9 cellular contexts compared by ENCODE assay signal in the genomic region with DNA sequence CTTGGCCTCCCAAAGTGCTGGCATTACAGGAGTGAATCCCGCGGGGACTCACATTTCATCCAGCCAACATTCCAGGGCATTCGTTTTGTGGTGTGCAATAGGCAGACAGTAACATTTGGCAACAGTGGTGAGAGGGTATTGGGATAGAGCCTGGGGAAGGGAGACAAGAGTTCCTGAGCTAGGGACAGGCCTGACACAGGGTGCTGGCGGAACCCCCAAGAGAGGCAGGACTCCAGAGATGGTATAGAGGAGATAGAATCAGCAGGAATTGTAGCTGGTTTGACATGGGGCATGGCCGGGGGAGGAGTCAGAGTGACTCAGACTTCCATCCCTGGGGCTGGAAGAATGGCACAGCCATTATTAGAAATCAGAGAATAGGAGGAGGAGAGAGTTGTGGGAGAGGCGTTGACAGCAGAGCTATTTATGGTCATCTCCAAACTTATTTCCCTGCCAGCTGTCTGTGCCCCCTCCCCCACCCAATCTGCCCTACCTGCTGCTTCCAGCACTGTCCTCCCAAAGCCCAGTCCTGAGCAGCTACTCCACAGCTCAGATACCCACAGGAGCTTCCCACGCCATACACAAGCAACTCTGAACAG. TPM values are rescaled to one million over a fixed set of nuclear protein-coding genes. Genes with fewer than 3 reads are reported as not detected.
DNase-seq lines count a peak whose midpoint lies in the region; ATAC-seq and TF ChIP-seq lines count a peak whose summit lies in the region.
"Had no signal": no experiment of that assay in that cellular context is flagged by ENCODE, and none has a peak within 500 bp of the region (broad histone marks: within the 10 kb centered on the region; RNA-seq: fewer than 3 reads in every experiment).

No MANE protein-coding gene starts in this region.

- DNase-seq in DMS 273 treated with DMSO at 0.1 percent for 48 hours (lab: John Stamatoyannopoulos, UW) (peak; percentile 51), NCI-H526 (lab: John Stamatoyannopoulos, UW) (peak; percentile 56 to 73), epithelial cell of esophagus (ENCODE audit: low read depth) (peak; percentile 80), neural crest cell (ENCODE audit: low read depth, low spot score) (no peak), natural killer cell (no peak), progenitor cell of endocrine pancreas (ENCODE audit: low spot score, unreplicated experiment) (no peak), T-helper 9 cell (no peak)
- DNase-seq in stimulated activated CD4-positive, alpha-beta T cell treated with anti-CD3 and anti-CD28 coated beads, Interleukin-12 subunit alpha, Interleukin-12 subunit beta, amount 100 ng/mL, for 4 hours = no peak

- H3K27me3 Mint-ChIP-seq in neural crest cell (ENCODE audit: low read depth) (peaks cover 4% of the 10 kb centered on the region), natural killer cell (ENCODE audit: low read depth in 2 of 2) (peaks cover 0 to 3% of the 10 kb centered on the region in 2 donors), progenitor cell of endocrine pancreas (peaks cover 10% of the 10 kb centered on the region)

- no peak overlapping the region for H3K4me3 ChIP-seq in epithelial cell of esophagus (ENCODE audit: low read length)
- H3K4me3 ChIP-seq: dorsolateral prefrontal cortex had no signal

- H3K9me3 Mint-ChIP-seq in neural crest cell = no peaks in the 10 kb centered on the region
- no peaks in the 10 kb centered on the region for H3K9me3 Mint-ChIP-seq in natural killer cell
- no peaks in the 10 kb centered on the region for H3K9me3 Mint-ChIP-seq in progenitor cell of endocrine pancreas (ENCODE audit: low read depth)

- H3K4me3 Mint-ChIP-seq in neural crest cell (peak overlapping the region; percentile 32), natural killer cell (no peak overlapping the region), progenitor cell of endocrine pancreas (ENCODE audit: low read depth) (no peak overlapping the region)

- no peaks in the 10 kb centered on the region for H3K36me3 Mint-ChIP-seq in neural crest cell (ENCODE audit: low read depth)
- H3K36me3 Mint-ChIP-seq in natural killer cell = no peaks in the 10 kb centered on the region
- no peaks in the 10 kb centered on the region for H3K36me3 Mint-ChIP-seq in progenitor cell of endocrine pancreas (ENCODE audit: insufficient read depth)

- H3K27ac Mint-ChIP-seq in neural crest cell (ENCODE audit: unreplicated experiment) (no peak overlapping the region), natural killer cell (no peak overlapping the region), progenitor cell of endocrine pancreas (no peak overlapping the region)

- intact Hi-C loops in natural killer cell (cut with micrococcal nuclease) = no loop called here

- TF ChIP-seq CTCF in epithelial cell of esophagus (IDR thresholded peaks at IDR 0.05; ENCODE audit: insufficient read depth, low read depth, low read length, missing control alignments) (no peak), neural crest cell (conservative IDR thresholded peaks at IDR 0.05) (no peak), natural killer cell (IDR thresholded peaks at IDR 0.05) (no peak), progenitor cell of endocrine pancreas (IDR thresholded peaks at IDR 0.05; ENCODE audit: unreplicated experiment) (no peak)

- ATAC-seq in natural killer cell = no peak

- H3K4me1 Mint-ChIP-seq in neural crest cell (peaks cover 15% of the 10 kb centered on the region), natural killer cell (peaks cover 6 to 9% of the 10 kb centered on the region in 2 donors), progenitor cell of endocrine pancreas (ENCODE audit: low read depth) (peaks cover 18% of the 10 kb centered on the region)

RNA-seq across cellular contexts. Expression of a gene that starts 4.4 kb away (rescaled TPM):
- 214 and 218 TPM in 2 replicates for total RNA-seq in neural crest cell
- total RNA-seq in natural killer cell = 10 to 100 TPM; 72.3 to 91.5 (median 81.0) TPM
- total RNA-seq in progenitor cell of endocrine pancreas = 149 and 164 TPM in 2 replicates

Comparison
In these comparisons a context has a peak if more than half of its experiments do, and no peak if none do; other contexts are left out.
1. DNase-seq: peak in DMS 273 treated with DMSO at 0.1 percent for 48 hours (single experiment), NCI-H526 (2 of 2) and epithelial cell of esophagus (single experiment); none in neural crest cell (single experiment), natural killer cell (single experiment), progenitor cell of endocrine pancreas (single experiment), T-helper 9 cell (single experiment) and stimulated activated CD4-positive, alpha-beta T cell treated with anti-CD3 and anti-CD28 coated beads, Interleukin-12 subunit alpha, Interleukin-12 subunit beta, amount 100 ng/mL, for 4 hours (single experiment).